ENCODE assay signal across 8 cellular contexts in the genomic region with DNA sequence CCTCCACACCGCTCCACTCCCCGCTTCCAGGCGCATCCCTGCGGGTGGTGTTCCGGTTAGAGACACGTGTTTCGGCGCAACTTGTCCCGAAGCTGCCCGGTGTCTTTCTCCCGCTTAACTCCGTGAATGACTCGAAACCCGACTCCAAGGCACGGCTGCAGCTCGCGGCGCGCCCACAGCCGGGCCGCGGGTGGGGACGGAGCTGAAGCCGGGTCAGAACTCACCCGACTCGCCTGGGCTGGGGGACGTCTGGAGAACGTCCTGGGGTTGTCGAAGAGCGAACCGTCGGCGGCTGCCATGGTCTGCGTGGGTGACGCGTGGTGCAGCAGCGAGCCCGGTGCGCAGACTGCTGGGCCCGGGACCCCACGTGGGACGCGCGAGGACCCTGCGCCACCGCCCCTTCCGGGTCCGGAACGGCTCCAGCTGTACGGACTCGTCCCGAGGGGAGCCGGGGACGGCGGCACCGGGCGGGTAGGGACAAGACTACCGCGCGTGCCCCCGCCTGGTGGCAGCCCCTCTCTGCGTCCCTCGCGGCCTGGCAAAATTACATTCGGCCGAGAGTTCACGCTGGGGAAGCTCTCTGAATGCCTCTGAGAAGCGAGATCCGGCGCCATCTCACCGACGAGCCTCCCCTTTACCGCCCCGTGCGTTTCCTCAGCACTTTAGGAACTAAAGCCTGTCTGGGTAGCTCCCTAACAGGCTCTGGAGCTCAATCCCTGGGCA.
DNase-seq lines count a peak whose midpoint lies in the region; ATAC-seq and TF ChIP-seq lines count a peak whose summit lies in the region.

A gene (minus strand): TSS at position 348 of the 723 bp plus-strand sequence. CDS start 49 bp downstream, at position 299.

- in situ Hi-C loops in T47D (cut with HindIII; ENCODE audit: low pct_unique_long_range_greater_than_20kb, low sequenced_read_pairs): no loop called here

- peak; percentile 28; the same call in 1 of the 2 replicates for TF ChIP-seq CTCF in WERI-Rb-1 (IDR thresholded peaks at IDR 0.05; ENCODE audit: low read depth, low read length)

- DNase-seq in NCI-H187 (lab: John Stamatoyannopoulos, UW) (peak; percentile 13 to 32), NCI-H187 treated with DMSO at 0.1 percent for 48 hours (lab: John Stamatoyannopoulos, UW) (no peak), NCI-H2107 treated with DMSO at 0.1 percent for 48 hours (lab: John Stamatoyannopoulos, UW; ENCODE audit: unreplicated experiment) (peak; percentile 32), WERI-Rb-1 (peak; percentile 88), T47D (ENCODE audit: low read depth in 1 of 2, low spot score in 1 of 2) (peak; percentile 92 to 94), iPS-NIHi11 (ENCODE audit: low spot score) (peak; percentile 78)

- no peaks in the 10 kb centered on the region for H3K9me3 ChIP-seq in WERI-Rb-1 (ENCODE audit: severe bottlenecking)

- peak; percentile 68 for ATAC-seq in HG02938 (IDR thresholded peaks at IDR 0.05; ENCODE audit: unreplicated experiment)

- H3K27ac ChIP-seq in WERI-Rb-1 (peak within 1 kb of the TSS; percentile 94), skin epidermis (peak within 1 kb of the TSS; percentile 86 to 100 (median 97))

- H3K4me3 ChIP-seq in WERI-Rb-1 (ENCODE audit: low read depth, low read length) (peak within 1 kb of the TSS; percentile 97), skin epidermis (peak within 1 kb of the TSS; percentile 70 to 100 (median 95))

- H3K36me3 ChIP-seq in WERI-Rb-1: peaks cover 40% of the 10 kb centered on the region

- no peaks in the 10 kb centered on the region for H3K27me3 ChIP-seq in WERI-Rb-1 (ENCODE audit: insufficient read depth, low read depth, severe bottlenecking)
